ENCODE assay signal across 1 cellular context in the genomic region with DNA sequence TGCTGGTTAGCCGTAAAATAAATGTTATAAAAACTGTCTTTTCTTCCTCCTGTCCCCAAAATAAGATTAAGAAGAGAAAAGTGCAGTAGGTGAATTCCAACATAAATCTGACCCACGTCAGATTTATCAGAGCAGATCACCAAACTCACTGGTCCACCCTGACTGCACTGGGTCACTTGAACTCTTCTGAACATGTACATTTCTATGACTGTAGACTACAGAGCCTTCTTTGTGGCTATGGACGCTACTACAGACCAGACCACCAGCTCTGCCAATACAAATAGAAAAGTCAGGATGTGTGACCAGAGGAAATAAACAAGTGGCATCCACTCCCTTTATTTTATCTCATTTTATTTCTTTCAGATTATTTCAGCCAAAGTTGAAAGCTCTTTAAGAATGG.
TF ChIP-seq lines count a peak whose summit lies in the region.

No MANE protein-coding gene starts in this region.

TF ChIP-seq in HepG2, 621 proteins besides CTCF, POLR2A, EP300 and RAD21 (continued from another document):
- TF ChIP-seq FOXA1 (IDR thresholded peaks at IDR 0.05) (no peak), FOXA1 (CRISPR knock-in tag; IDR thresholded peaks at IDR 0.05) (0 out of 2 replicates have a peak, but pooled peaks have one; percentile 7), NR2F6 (IDR thresholded peaks at IDR 0.05) (no peak), NR2F6 (CRISPR knock-in tag; IDR thresholded peaks at IDR 0.05) (0 out of 2 replicates have a peak, but pooled peaks have one; percentile 15), FOSL2 (CRISPR knock-in tag; IDR thresholded peaks at IDR 0.05) (0 out of 2 replicates have a peak, but pooled peaks have one; percentile 4), DRAP1 (CRISPR knock-in tag; IDR thresholded peaks at IDR 0.05) (no peak), ZNF530 (CRISPR knock-in tag; IDR thresholded peaks at IDR 0.05; ENCODE audit: low read depth) (no peak), GATAD2A (CRISPR knock-in tag; IDR thresholded peaks at IDR 0.05) (0 out of 2 replicates have a peak, but pooled peaks have one; percentile 28)
